In the genomic region with DNA sequence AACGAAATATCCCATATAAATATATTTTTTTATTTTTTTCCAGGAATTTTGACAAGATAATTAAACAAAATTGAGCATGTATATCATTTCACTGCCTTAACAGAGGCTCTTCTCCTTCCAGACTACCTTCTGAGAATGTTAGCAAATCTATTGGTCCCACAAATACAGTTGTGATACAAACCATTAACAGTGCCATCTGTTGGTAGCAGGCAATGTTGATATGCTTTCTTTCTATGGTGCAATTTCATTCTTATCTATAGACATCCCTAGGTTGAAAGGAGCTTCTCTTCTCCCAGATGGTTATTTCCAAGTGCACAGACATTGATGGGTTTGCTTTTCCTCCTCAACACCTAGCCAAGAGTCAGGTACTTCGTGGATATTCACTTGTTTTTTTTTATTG, we compare ENCODE assay signal across 9 cellular contexts.
A peak's percentile ranks its signal among the peaks of the same experiment; 100 is the strongest.
DNase-seq lines count a peak whose midpoint lies in the region; ATAC-seq and TF ChIP-seq lines count a peak whose summit lies in the region.
"Had no signal": no experiment of that assay in that cellular context is flagged by ENCODE, and none has a peak within 500 bp of the region (broad histone marks: within the 10 kb centered on the region; RNA-seq: fewer than 3 reads in every experiment).

No MANE protein-coding gene starts in this region.

- in situ Hi-C loops in G401 (cut with HindIII; ENCODE audit: low sequenced_read_pairs): no loop called here

- TF ChIP-seq POLR2A in testis (IDR thresholded peaks at IDR 0.05): no peak

- no peak overlapping the region for H3K27ac Mint-ChIP-seq in natural killer cell treated with Interleukin-12 subunit alpha and Interleukin-12 subunit beta and Interleukin-15 and Interleukin-18, amount 100 ng/mL, for 72 hours
- H3K27ac Mint-ChIP-seq: memory B cell had no signal

- no peak overlapping the region for H3K4me3 Mint-ChIP-seq in natural killer cell treated with Interleukin-12 subunit alpha and Interleukin-12 subunit beta and Interleukin-15 and Interleukin-18, amount 100 ng/mL, for 72 hours
- H3K4me3 Mint-ChIP-seq: memory B cell had no signal

- no peak overlapping the region for H3K4me3 ChIP-seq in fibroblast of the aortic adventitia (ENCODE audit: low read depth, low read length)
- no peak overlapping the region for H3K4me3 ChIP-seq in testis

- H3K36me3 Mint-ChIP-seq in natural killer cell treated with Interleukin-12 subunit alpha and Interleukin-12 subunit beta and Interleukin-15 and Interleukin-18, amount 100 ng/mL, for 72 hours: no peaks in the 10 kb centered on the region
- H3K36me3 Mint-ChIP-seq: memory B cell had no signal

- H3K27me3 ChIP-seq in testis: no peaks in the 10 kb centered on the region

- no peaks in the 10 kb centered on the region for H3K4me1 ChIP-seq in testis

- no peaks in the 10 kb centered on the region for H3K4me1 Mint-ChIP-seq in natural killer cell treated with Interleukin-12 subunit alpha and Interleukin-12 subunit beta and Interleukin-15 and Interleukin-18, amount 100 ng/mL, for 72 hours (ENCODE audit: low read depth in 2 of 2)
- H3K4me1 Mint-ChIP-seq: memory B cell had no signal

- ATAC-seq in natural killer cell treated with Interleukin-12 subunit alpha and Interleukin-12 subunit beta and Interleukin-15 and Interleukin-18, amount 100 ng/mL, for 72 hours: no peak

- no peak overlapping the region for H3K27ac ChIP-seq in testis

- no peaks in the 10 kb centered on the region for H3K36me3 ChIP-seq in testis (ENCODE audit: low read depth, missing control alignments)

- TF ChIP-seq CTCF in fibroblast of the aortic adventitia (IDR thresholded peaks at IDR 0.05; ENCODE audit: insufficient read depth, low read length) (peak; percentile 72), testis (IDR thresholded peaks at IDR 0.05) (peak in 1 of 3 experiments; percentile 17)

- peaks cover 6% of the 10 kb centered on the region for H3K9me3 Mint-ChIP-seq in natural killer cell treated with Interleukin-12 subunit alpha and Interleukin-12 subunit beta and Interleukin-15 and Interleukin-18, amount 100 ng/mL, for 72 hours
- H3K9me3 Mint-ChIP-seq: memory B cell had no signal

- no peaks in the 10 kb centered on the region for H3K9me3 ChIP-seq in testis

- DNase-seq in G401 (ENCODE audit: low spot score) (peak; percentile 12), HCEC 1CT (peak; percentile 64), NCI-H2171 treated with DMSO at 0.1 percent for 48 hours (lab: John Stamatoyannopoulos, UW) (peak; percentile 55), fibroblast of the aortic adventitia (ENCODE audit: low read depth) (peak; percentile 60), testis (no peak), NCI-H526 treated with DMSO at 0.1 percent for 48 hours (lab: John Stamatoyannopoulos, UW) (no peak), mucosa of gallbladder (ENCODE audit: low spot score) (no peak)
- DNase-seq in natural killer cell treated with Interleukin-12 subunit alpha and Interleukin-12 subunit beta and Interleukin-15 and Interleukin-18, amount 100 ng/mL, for 72 hours (ENCODE audit: low spot score): no peak

- WGBS in testis, 2 donors: 44 to 49% methylated on average over 2 of the region's 2 CpGs

- intact Hi-C loops in testis (cut with DNase I; ENCODE audit: low total_unique reads): no loop called here

- no peaks in the 10 kb centered on the region for H3K27me3 Mint-ChIP-seq in natural killer cell treated with Interleukin-12 subunit alpha and Interleukin-12 subunit beta and Interleukin-15 and Interleukin-18, amount 100 ng/mL, for 72 hours
- H3K27me3 Mint-ChIP-seq: memory B cell had no signal

Comparison
In these comparisons a context has a peak if more than half of its experiments do, and no peak if none do; other contexts are left out.
1. DNase-seq: peak in G401 (single experiment), HCEC 1CT (single experiment), NCI-H2171 treated with DMSO at 0.1 percent for 48 hours (single experiment) and fibroblast of the aortic adventitia (single experiment); none in testis (single experiment), NCI-H526 treated with DMSO at 0.1 percent for 48 hours (single experiment), natural killer cell treated with Interleukin-12 subunit alpha and Interleukin-12 subunit beta and Interleukin-15 and Interleukin-18, amount 100 ng/mL, for 72 hours (single experiment) and mucosa of gallbladder (single experiment).